ENCODE assay signal across 8 cellular contexts in genomic region chr21:29077651-29078090, GRCh38. TPM values are rescaled to one million over a fixed set of nuclear protein-coding genes. Genes with fewer than 3 reads are reported as not detected.
DNase-seq lines count a peak whose midpoint lies in the region; ATAC-seq, FAIRE-seq and TF ChIP-seq lines count a peak whose summit lies in the region.
"Had no signal": no experiment of that assay in that cellular context is flagged by ENCODE, and none has a peak within 500 bp of the region (broad histone marks: within the 10 kb centered on the region; RNA-seq: fewer than 3 reads in every experiment).

No MANE protein-coding gene starts in this region.

- H3K9me3 ChIP-seq in muscle layer of colon (ENCODE audit: low read length), result no peaks in the 10 kb centered on the region

- H3K4me3 ChIP-seq in astrocyte of the spinal cord (ENCODE audit: low read depth, low read length), result peak overlapping the region; percentile 17
- peak overlapping the region; percentile 54 to 65 for H3K4me3 ChIP-seq in muscle layer of colon (ENCODE audit: low read depth in 1 of 2, low read length in 2 of 2)
- H3K4me3 ChIP-seq: SK-N-MC had no signal

- TF ChIP-seq CTCF in astrocyte of the spinal cord (IDR thresholded peaks at IDR 0.05; ENCODE audit: low read depth, low read length), result no peak

- peak overlapping the region; percentile 23 for H3K9ac ChIP-seq in muscle layer of colon (ENCODE audit: low read length)

- ATAC-seq in HG02981 (IDR thresholded peaks at IDR 0.05; ENCODE audit: unreplicated experiment) (no peak), HG03095 (IDR thresholded peaks at IDR 0.05; ENCODE audit: unreplicated experiment) (no peak)

- H3K27me3 ChIP-seq in muscle layer of colon (ENCODE audit: control insufficient read depth in 1 of 2, insufficient read depth in 2 of 2, low read length in 2 of 2), result no peaks in the 10 kb centered on the region

- H3K4me1 ChIP-seq in muscle layer of colon (ENCODE audit: insufficient read depth, low read length), result peaks cover 18% of the 10 kb centered on the region

- DNase-seq in GM12891 (ENCODE audit: insufficient read length, low spot score), result no peak
- DNase-seq in NCI-H510A treated with DMSO at 0.1 percent for 48 hours (lab: John Stamatoyannopoulos, UW), result peak; percentile 52
- peak; percentile 47 for DNase-seq in astrocyte of the spinal cord (ENCODE audit: low read depth, low spot score)
- no peak for DNase-seq in HTR-8/SVneo (ENCODE audit: insufficient read length, low spot score)

- in situ Hi-C loops in astrocyte of the spinal cord (cut with HindIII; ENCODE audit: low sequenced_read_pairs), result no loop called here

- no peak for FAIRE-seq in GM12891 (lab: Jason Lieb, UNC)
- FAIRE-seq in HTR-8/SVneo (lab: Jason Lieb, UNC), result no peak

- peak overlapping the region; percentile 43 for H3K27ac ChIP-seq in muscle layer of colon (ENCODE audit: low read depth, low read length)
- H3K27ac ChIP-seq: SK-N-MC had no signal

- TF ChIP-seq POLR2A in GM12891 (IDR thresholded peaks at IDR 0.05; ENCODE audit: low read depth, low read length), result peak; percentile 54; the same call in 1 of the 2 replicates

- H3K36me3 ChIP-seq in muscle layer of colon (ENCODE audit: insufficient read depth, low read length), result no peaks in the 10 kb centered on the region

TF ChIP-seq in GM12891, 5 proteins besides CTCF, POLR2A, EP300 and RAD21:
- peak; percentile 73; the same call in 1 of the 2 replicates for TF ChIP-seq TAF1 (IDR thresholded peaks at IDR 0.05; ENCODE audit: low read depth, low read length)
- no peak for TF ChIP-seq POLR2AphosphoS5 (IDR thresholded peaks at IDR 0.05; ENCODE audit: low read depth, low read length)
- TF ChIP-seq POU2F2 (IDR thresholded peaks at IDR 0.05; ENCODE audit: low read depth, low read length), result no peak

RNA-seq across cellular contexts. Expression of gene CCT8, which starts 4.2 kb away (rescaled TPM):
- polyA plus RNA-seq in GM12891 (2012; ENCODE audit: low read depth, missing spikeins), result 289 TPM

RNA-seq across cellular contexts. Expression of gene MAP3K7CL, which starts 52.8 kb away (rescaled TPM):
- 13.5 TPM for polyA plus RNA-seq in GM12891 (2012; ENCODE audit: low read depth, missing spikeins)

RNA-seq across cellular contexts. Expression of gene USP16, which starts 53.2 kb away (rescaled TPM):
- polyA plus RNA-seq in GM12891 (2012; ENCODE audit: low read depth, missing spikeins), result 24.4 TPM

RNA-seq across cellular contexts. Expression of gene RWDD2B, which starts 58.5 kb away (rescaled TPM):
- 19.0 TPM for polyA plus RNA-seq in GM12891 (2012; ENCODE audit: low read depth, missing spikeins)

Comparison
In these comparisons a context has a peak if more than half of its experiments do, and no peak if none do; other contexts are left out.
1. DNase-seq: peak in NCI-H510A treated with DMSO at 0.1 percent for 48 hours (single experiment) and astrocyte of the spinal cord (single experiment); none in GM12891 (single experiment) and HTR-8/SVneo (single experiment).